In the genomic region with DNA sequence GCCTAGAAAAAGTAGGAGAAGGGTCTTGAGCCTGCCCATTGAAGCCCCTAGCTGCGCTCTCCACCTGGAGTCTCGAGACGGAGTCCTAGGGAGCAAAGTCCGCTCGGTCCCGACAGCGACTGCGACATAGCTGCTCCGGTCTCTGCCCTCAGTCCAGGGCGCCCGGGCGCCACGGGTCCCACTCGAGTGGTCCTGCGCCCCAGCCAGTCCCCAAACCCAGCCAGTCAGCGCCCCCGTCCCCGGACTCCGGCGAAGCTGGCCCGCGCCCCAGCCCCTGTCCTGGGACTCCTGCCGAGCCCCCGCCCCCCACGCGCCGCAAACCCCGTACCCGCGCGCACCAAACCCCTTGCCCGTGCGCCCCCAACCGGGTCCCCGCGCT, we compare ENCODE assay signal across 9 cellular contexts. TPM values are rescaled to one million over a fixed set of nuclear protein-coding genes. Genes with fewer than 3 reads are reported as not detected.
DNase-seq lines count a peak whose midpoint lies in the region; ATAC-seq, FAIRE-seq and TF ChIP-seq lines count a peak whose summit lies in the region.
"Had no signal": no experiment of that assay in that cellular context is flagged by ENCODE, and none has a peak within 500 bp of the region (broad histone marks: within the 10 kb centered on the region; RNA-seq: fewer than 3 reads in every experiment).

No MANE protein-coding gene starts in this region.

- no peaks in the 10 kb centered on the region for H3K79me2 ChIP-seq in keratinocyte (ENCODE audit: control insufficient read depth, insufficient read depth, low read length)

- peak overlapping the region; percentile 84 for H3K4me2 ChIP-seq in keratinocyte (ENCODE audit: control insufficient read depth, extremely low read depth, insufficient read depth, low read depth, low read length)

- WGBS in spleen, 5 donors: 1 to 6% (median 2%) methylated on average over 28 to 36 of the region's 36 CpGs

- peak overlapping the region; percentile 45 for H3K27ac ChIP-seq in HUES48 (ENCODE audit: low read depth, low read length)
- peak overlapping the region; percentile 85 to 88 for H3K27ac ChIP-seq in ascending aorta
- H3K27ac ChIP-seq in keratinocyte (ENCODE audit: control insufficient read depth, insufficient read depth, low read length): no peak overlapping the region
- peak overlapping the region; percentile 70 to 93 (median 90) for H3K27ac ChIP-seq in spleen

- intact Hi-C loops in ascending aorta (cut with DNase I): loop anchor here (5.0 kb wide), 8 partner anchors 44 to 236 kb away; no protein-coding TSS in a partner anchor
- intact Hi-C loops in spleen (cut with DNase I; ENCODE audit: low total_unique reads): no loop called here

- no peaks in the 10 kb centered on the region for H4K20me1 ChIP-seq in keratinocyte (ENCODE audit: control insufficient read depth, extremely low read depth, insufficient read depth, low read length)

- peak overlapping the region; percentile 47 for H2AFZ ChIP-seq in keratinocyte (ENCODE audit: control insufficient read depth, low read length)

- no peak for TF ChIP-seq CTCF in ascending aorta (IDR thresholded peaks at IDR 0.05)
- no peak for TF ChIP-seq CTCF in keratinocyte (optimal IDR thresholded peaks at IDR 0.05 in 1 of 3, IDR thresholded peaks at IDR 0.05 in 1 of 3, conservative IDR thresholded peaks at IDR 0.05 in 1 of 3; ENCODE audit: extremely low read depth in 1 of 3, insufficient read depth in 2 of 3, low read length in 3 of 3)
- TF ChIP-seq CTCF in spleen (IDR thresholded peaks at IDR 0.05 in 8 of 11, conservative IDR thresholded peaks at IDR 0.05 in 3 of 11): no peak

- DNase-seq in ascending aorta (ENCODE audit: low spot score in 2 of 2): no peak
- DNase-seq in keratinocyte (ENCODE audit: low read depth, low spot score): no peak
- DNase-seq in spleen: peak; percentile 84
- no peak for DNase-seq in NCI-H2196 (lab: John Stamatoyannopoulos, UW; ENCODE audit: unreplicated experiment)
- no peak for DNase-seq in RKO (ENCODE audit: low spot score)
- DNase-seq in stimulated activated CD8-positive, alpha-beta memory T cell treated with anti-CD3 and anti-CD28 coated beads, Interleukin-4, amount 100 ng/mL, for 48 hours: no peak

- H3K9me3 ChIP-seq in HUES48 (ENCODE audit: control insufficient read depth, insufficient read depth, low read length) (no peaks in the 10 kb centered on the region), ascending aorta (no peaks in the 10 kb centered on the region), keratinocyte (ENCODE audit: control insufficient read depth, low read depth, low read length) (no peaks in the 10 kb centered on the region), spleen (no peaks in the 10 kb centered on the region)

- H3K4me1 ChIP-seq in HUES48 (ENCODE audit: control insufficient read depth, insufficient read depth, low read length): peaks cover 22% of the 10 kb centered on the region
- peaks cover 16 to 58% of the 10 kb centered on the region in 2 donors for H3K4me1 ChIP-seq in ascending aorta
- H3K4me1 ChIP-seq in keratinocyte (ENCODE audit: control insufficient read depth, extremely low read depth, insufficient read depth, low read length): peaks cover 33% of the 10 kb centered on the region
- peaks cover 37 to 84% (median 61%) of the 10 kb centered on the region in 6 donors for H3K4me1 ChIP-seq in spleen

- no peak for FAIRE-seq in keratinocyte (lab: Jason Lieb, UNC)
- FAIRE-seq: endometrium had no signal

- H3K27me3 ChIP-seq in HUES48 (ENCODE audit: control insufficient read depth, insufficient read depth, low read length) (peaks cover 16% of the 10 kb centered on the region), ascending aorta (no peaks in the 10 kb centered on the region), keratinocyte (ENCODE audit: control insufficient read depth, extremely low read depth, insufficient read depth, low read length) (peaks cover 13% of the 10 kb centered on the region), spleen (replicated peaks in 1 of 7) (peaks cover 0 to 26% (median 0%) of the 10 kb centered on the region in 7 donors)

- no peak for ATAC-seq in HG02610 (IDR thresholded peaks at IDR 0.05; ENCODE audit: unreplicated experiment)

- no peak for TF ChIP-seq POLR2A in spleen (IDR thresholded peaks at IDR 0.05)

- dilution Hi-C loops in keratinocyte (cut with MboI; ENCODE audit: extremely low pct_ligation_motif_present, low sequenced_read_pairs): no loop called here

- H3K9ac ChIP-seq in HUES48 (ENCODE audit: low read depth, low read length) (peak overlapping the region; percentile 65; the same call in 1 of the 2 replicates), keratinocyte (ENCODE audit: control insufficient read depth, extremely low read depth, insufficient read depth, low read length) (peak overlapping the region; percentile 53)

- no peaks in the 10 kb centered on the region for H3K9me1 ChIP-seq in keratinocyte (ENCODE audit: control insufficient read depth, extremely low read depth, insufficient read depth, low read length)

- H3K36me3 ChIP-seq in HUES48 (ENCODE audit: control insufficient read depth, insufficient read depth, low read length) (no peaks in the 10 kb centered on the region), ascending aorta (no peaks in the 10 kb centered on the region), keratinocyte (ENCODE audit: control insufficient read depth in 2 of 2, extremely low read depth in 1 of 2, insufficient read depth in 2 of 2, low read length in 2 of 2) (no peaks in the 10 kb centered on the region), spleen (peaks cover 0 to 3% (median 0%) of the 10 kb centered on the region in 6 donors)

- H3K4me3 ChIP-seq in HUES48 (ENCODE audit: low read depth, low read length): peak overlapping the region; percentile 66
- H3K4me3 ChIP-seq in ascending aorta: peak overlapping the region; percentile 75 to 82
- H3K4me3 ChIP-seq in keratinocyte (ENCODE audit: control insufficient read depth in 2 of 3, extremely low read depth in 1 of 3, insufficient read depth in 2 of 3, low read depth in 1 of 3, low read length in 3 of 3): peak overlapping the region; percentile 59 to 75 (median 60)
- H3K4me3 ChIP-seq in spleen: peak overlapping the region; percentile 50 to 86 (median 60)

RNA-seq across cellular contexts. Expression of a gene that starts 0.5 kb away (rescaled TPM):
- total RNA-seq in ascending aorta (89.8 TPM), spleen (100 to 1,000 TPM; 122 to 247 (median 152) TPM)
- polyA plus RNA-seq in keratinocyte (3.9 to 5.7 TPM (median 5.3 TPM) in 3 replicates), spleen (10 to 100 TPM; 17.7 to 31.4 (median 20.9) TPM)
- polyA plus RNA-seq in keratinocyte (2011; ENCODE audit: low read depth): 0.39 TPM
- 4.7 and 4.9 TPM in 2 replicates for polyA plus RNA-seq in keratinocyte (2011; cell fraction: cytosol; rRNA removed)
- polyA plus RNA-seq in keratinocyte (2011; cell fraction: nucleus; rRNA removed): 12.2 and 14.2 TPM in 2 replicates
- polyA plus RNA-seq in keratinocyte (2012; ENCODE audit: low replicate concordance): 1.2 and 4.6 TPM in 2 replicates
- 10.1 to 20.3 TPM (median 18.5 TPM) in 3 replicates for polyA minus RNA-seq in keratinocyte
- polyA minus RNA-seq in keratinocyte (2011; cell fraction: cytosol; rRNA and poly(A)+ RNA removed): 6.1 TPM
- polyA minus RNA-seq in keratinocyte (2011; cell fraction: nucleus; rRNA and poly(A)+ RNA removed): 10.4 and 17.5 TPM in 2 replicates
